In the genomic region with DNA sequence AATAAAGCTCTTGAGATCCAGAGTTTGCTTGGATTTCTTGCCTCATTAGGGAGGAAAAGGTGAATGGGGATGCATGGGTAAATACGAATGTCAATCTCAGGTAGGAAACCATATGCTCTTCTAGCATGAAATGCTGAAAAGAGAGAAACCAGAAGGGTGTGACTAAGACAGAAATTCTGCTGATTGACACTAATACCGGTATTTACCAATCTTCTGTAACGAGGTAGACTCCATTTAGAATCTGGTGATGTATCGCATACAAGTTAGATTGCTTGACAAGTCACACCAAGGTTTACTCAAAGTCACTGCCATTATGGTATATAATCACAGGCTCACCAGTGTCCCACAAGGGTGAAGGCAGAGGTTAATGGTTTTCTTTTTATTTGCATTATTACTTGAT, we compare ENCODE assay signal across 21 cellular contexts.
A peak's percentile ranks its signal among the peaks of the same experiment; 100 is the strongest.
DNase-seq lines count a peak whose midpoint lies in the region; ATAC-seq and TF ChIP-seq lines count a peak whose summit lies in the region.
"Had no signal": no experiment of that assay in that cellular context is flagged by ENCODE, and none has a peak within 500 bp of the region (broad histone marks: within the 10 kb centered on the region; RNA-seq: fewer than 3 reads in every experiment).

No MANE protein-coding gene starts in this region.

- no peaks in the 10 kb centered on the region for H3K9me2 ChIP-seq in neural cell (ENCODE audit: insufficient read depth, low read length)

- intact Hi-C loops in transverse colon (cut with DNase I; ENCODE audit: low total_unique reads) = no loop called here

- DNase-seq in NCI-H146 treated with DMSO at 0.1 percent for 48 hours (lab: John Stamatoyannopoulos, UW; ENCODE audit: unreplicated experiment) = peak; percentile 12
- DNase-seq in NCI-H2227 (lab: John Stamatoyannopoulos, UW; ENCODE audit: unreplicated experiment) = peak; percentile 46
- peak; percentile 63 for DNase-seq in NCI-H748 (lab: John Stamatoyannopoulos, UW; ENCODE audit: unreplicated experiment)
- no peak for DNase-seq in activated CD8-positive, alpha-beta memory T cell treated with anti-CD3 and anti-CD28 coated beads, Interleukin-2, amount 50 U/mL, for 4 hours
- DNase-seq in transverse colon = no peak
- DNase-seq in NCI-H2029 (lab: John Stamatoyannopoulos, UW) = no peak
- DNase-seq: 8988T; ACHN; AML-193; BE2C; CD4-positive, alpha-beta T cell; CD8-positive, alpha-beta memory T cell; DMS 273 treated with DMSO at 0.1 percent for 48 hours; DMS79; GF-D8; GOT3 had no signal

- no peaks in the 10 kb centered on the region for H3K4me1 ChIP-seq in transverse colon
- H3K4me1 ChIP-seq: A549; BE2C; BLaER1 treated with 17β-estradiol and CSF1 and Interleukin-3, amounts not matched to agents 10 nM and 100 nM; HAP-1 had no signal

- peak overlapping the region; percentile 39 for H3K27ac ChIP-seq in neural cell (ENCODE audit: low read length)
- no peak overlapping the region for H3K27ac ChIP-seq in transverse colon
- H3K27ac ChIP-seq: A549; BLaER1 treated with 17β-estradiol and CSF1 and Interleukin-3, amounts not matched to agents 10 nM and 100 nM had no signal

- TF ChIP-seq CTCF in neural cell (IDR thresholded peaks at IDR 0.05; ENCODE audit: poor library complexity, severe bottlenecking) (no peak), transverse colon (IDR thresholded peaks at IDR 0.05) (no peak)

- in situ Hi-C loops in transverse colon (cut with MboI; ENCODE audit: low pct_ligation_motif_present in 1 of 4, low pct_unique_long_range_greater_than_20kb in 1 of 4, low sequenced_read_pairs in 3 of 4) = no loop called here

- no peak overlapping the region for H3K9ac ChIP-seq in neural cell (ENCODE audit: low read length)
- H3K9ac ChIP-seq: BLaER1 treated with 17β-estradiol and CSF1 and Interleukin-3, amounts not matched to agents 10 nM and 100 nM had no signal

- TF ChIP-seq POLR2A in transverse colon (IDR thresholded peaks at IDR 0.05) = no peak

- WGBS in transverse colon (ENCODE audit: low coverage in 1 of 2), 2 donors = 89 to 91% methylated on average over 2 to 4 of the region's 4 CpGs

- no peaks in the 10 kb centered on the region for H3K79me2 ChIP-seq in neural cell (replicated peaks; ENCODE audit: insufficient read depth, low read length)

- TF ChIP-seq EP300 in neural cell (conservative IDR thresholded peaks at IDR 0.05; ENCODE audit: poor library complexity, severe bottlenecking) (peak; percentile 89), transverse colon (IDR thresholded peaks at IDR 0.05; ENCODE audit: low read depth) (no peak)

- no peaks in the 10 kb centered on the region for H3F3A ChIP-seq in neural cell (ENCODE audit: insufficient read depth, low read length, poor library complexity, severe bottlenecking)

- H3K27me3 ChIP-seq in neural cell (ENCODE audit: insufficient read depth, low read depth, low read length) (no peaks in the 10 kb centered on the region), transverse colon (no peaks in the 10 kb centered on the region)
- H3K27me3 ChIP-seq: BE2C; BLaER1 treated with 17β-estradiol and CSF1 and Interleukin-3, amounts not matched to agents 10 nM and 100 nM had no signal

- H3K9me3 ChIP-seq in neural cell (ENCODE audit: low read length) (no peaks in the 10 kb centered on the region), transverse colon (no peaks in the 10 kb centered on the region)
- H3K9me3 ChIP-seq: A549; BE2C; BLaER1 treated with 17β-estradiol and CSF1 and Interleukin-3, amounts not matched to agents 10 nM and 100 nM; HAP-1 had no signal

- H4K20me1 ChIP-seq in neural cell (ENCODE audit: insufficient read depth) = no peaks in the 10 kb centered on the region
- H4K20me1 ChIP-seq: BLaER1 treated with 17β-estradiol and CSF1 and Interleukin-3, amounts not matched to agents 10 nM and 100 nM had no signal

- H3K4me2 ChIP-seq in neural cell (ENCODE audit: low read length) = no peak overlapping the region
- H3K4me2 ChIP-seq: A549; BLaER1 treated with 17β-estradiol and CSF1 and Interleukin-3, amounts not matched to agents 10 nM and 100 nM had no signal

- peak; percentile 27 for TF ChIP-seq RAD21 in neural cell (conservative IDR thresholded peaks at IDR 0.05)

- no peaks in the 10 kb centered on the region for H3K36me3 ChIP-seq in neural cell (ENCODE audit: insufficient read depth, low read length)
- H3K36me3 ChIP-seq in transverse colon = no peaks in the 10 kb centered on the region
- H3K36me3 ChIP-seq: BE2C; BLaER1 treated with 17β-estradiol and CSF1 and Interleukin-3, amounts not matched to agents 10 nM and 100 nM; HAP-1 had no signal

- peak overlapping the region; percentile 3 for H3K4me3 ChIP-seq in neural cell (ENCODE audit: low read length)
- H3K4me3 ChIP-seq in transverse colon = no peak overlapping the region
- H3K4me3 ChIP-seq: A549; BLaER1 treated with 17β-estradiol and CSF1 and Interleukin-3, amounts not matched to agents 10 nM and 100 nM; HAP-1 had no signal

- H2AFZ ChIP-seq in neural cell (ENCODE audit: low read depth, low read length) = no peak overlapping the region

- ATAC-seq in GM21423 (IDR thresholded peaks at IDR 0.05; ENCODE audit: unreplicated experiment) = no peak
- ATAC-seq: A549 had no signal

TF ChIP-seq in neural cell, 6 proteins besides CTCF, POLR2A, EP300 and RAD21:
- TF ChIP-seq REST (IDR thresholded peaks at IDR 0.05; ENCODE audit: borderline replicate concordance) (no peak), MXI1 (conservative IDR thresholded peaks at IDR 0.05; ENCODE audit: poor library complexity, severe bottlenecking) (peak; percentile 39), SMC3 (conservative IDR thresholded peaks at IDR 0.05; ENCODE audit: poor library complexity) (no peak), TAF1 (IDR thresholded peaks at IDR 0.05; ENCODE audit: low read depth) (no peak), EZH2 (IDR thresholded peaks at IDR 0.05; ENCODE audit: borderline replicate concordance, insufficient read depth, low read length, poor library complexity, severe bottlenecking) (no peak), POLR2AphosphoS5 (IDR thresholded peaks at IDR 0.05) (peak; percentile 81)

Comparison
In these comparisons a context has a peak if more than half of its experiments do, and no peak if none do; other contexts are left out.
1. DNase-seq: peak in NCI-H146 treated with DMSO at 0.1 percent for 48 hours (single experiment), NCI-H2227 (single experiment) and NCI-H748 (single experiment); none in activated CD8-positive, alpha-beta memory T cell treated with anti-CD3 and anti-CD28 coated beads, Interleukin-2, amount 50 U/mL, for 4 hours (single experiment), transverse colon (single experiment) and NCI-H2029 (single experiment).